Comparison of ENCODE assay signal across 18 cellular contexts in the genomic region with DNA sequence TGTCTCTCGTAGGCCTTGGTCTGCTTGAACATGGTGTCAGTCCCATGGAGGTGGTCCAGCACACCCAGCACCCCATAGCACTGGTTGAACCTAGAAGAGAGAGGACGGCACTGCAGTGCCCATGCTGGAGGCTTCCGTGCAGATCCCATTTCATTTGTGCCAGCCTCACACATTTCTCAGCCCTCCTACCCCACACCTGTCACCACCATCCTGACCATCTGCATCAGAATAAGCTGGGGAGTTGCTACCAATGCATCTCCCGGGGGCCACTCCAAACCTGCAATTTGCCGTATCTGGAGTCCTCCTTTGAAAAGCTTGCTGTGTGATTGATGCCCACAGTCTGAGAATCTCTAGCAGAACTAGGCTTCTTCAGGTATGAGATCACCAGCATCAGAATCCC.
"Had no signal": no experiment of that assay in that cellular context is flagged by ENCODE, and none has a peak within 500 bp of the region (broad histone marks: within the 10 kb centered on the region; RNA-seq: fewer than 3 reads in every experiment).

No MANE protein-coding gene starts in this region.

- H3K9me3 Mint-ChIP-seq: mesothelial cell of epicardium, T-cell had no signal

- H3K4me3 ChIP-seq: ascending aorta, dorsolateral prefrontal cortex, gastroesophageal sphincter, heart right ventricle, lung, SK-N-MC, tibial artery, vagina had no signal

- H2AFZ ChIP-seq: parathyroid adenoma had no signal

- H3K9me3 ChIP-seq: ascending aorta, gastroesophageal sphincter, heart right ventricle, neutrophil, tibial artery, vagina had no signal

- H3K27me3 Mint-ChIP-seq: T-cell had no signal

- DNase-seq: activated CD4-positive, alpha-beta T cell treated with anti-CD3 and anti-CD28 coated beads for 4 hours; activated CD8-positive, alpha-beta memory T cell treated with anti-CD3 and anti-CD28 coated beads for 24 hours; activated naive CD4-positive, alpha-beta T cell treated with Interleukin-2 at 50 U/mL for 16 hours; heart right ventricle; left colon; stimulated activated CD4-positive, alpha-beta T cell treated with anti-CD3 and anti-CD28 coated beads, Interleukin-1b, Interleukin-23, amount 100 ng/mL, for 48 hours; T-cell; tibial artery; WERI-Rb-1 had no signal

- H3K27me3 ChIP-seq: ascending aorta, dorsolateral prefrontal cortex, gastroesophageal sphincter, heart right ventricle, neutrophil, tibial artery, vagina had no signal

- H3K27ac ChIP-seq: ascending aorta, neutrophil, parathyroid adenoma, SK-N-MC, tibial artery, vagina, WERI-Rb-1 had no signal

- H3K27ac Mint-ChIP-seq: mesothelial cell of epicardium had no signal

- H3K4me1 ChIP-seq: ascending aorta, tibial artery, vagina had no signal

- H3K4me3 Mint-ChIP-seq: mesothelial cell of epicardium, T-cell had no signal

- H3K9ac ChIP-seq: parathyroid adenoma had no signal

- ATAC-seq: gastroesophageal sphincter, left colon, T-cell had no signal
